In genomic region chr13:27295096-27295495, GRCh38 we compare ENCODE assay signal across 13 cellular contexts.
"Had no signal": no experiment of that assay in that cellular context is flagged by ENCODE, and none has a peak within 500 bp of the region (broad histone marks: within the 10 kb centered on the region; RNA-seq: fewer than 3 reads in every experiment).

No MANE protein-coding gene starts in this region.

- H3K27ac Mint-ChIP-seq: activated T-helper 2 cell treated with anti-CD3 and anti-CD28 coated beads, Interferon-gamma antibody, Interleukin-2, Interleukin-4, amounts not matched to agents 10 μg/mL and 5 μg/mL and 100 μg/mL, durations not matched to agents 14 hours and 24 hours and 36 hours had no signal

- H3K27ac ChIP-seq: ascending aorta, foreskin keratinocyte, heart left ventricle, SJSA1, tibial artery, uterus had no signal

- H3K4me1 ChIP-seq: foreskin keratinocyte, heart left ventricle, uterus had no signal

- H3K36me3 ChIP-seq: ascending aorta, heart left ventricle, SJSA1, tibial artery, uterus had no signal

- H3K9me3 ChIP-seq: ascending aorta, SJSA1, tibial artery, uterus had no signal

- DNase-seq: foreskin keratinocyte, heart left ventricle, left colon, midbrain, posterior cingulate gyrus, small intestine, SW 1271, tibial artery, uterus had no signal

- H3K27me3 ChIP-seq: ascending aorta, uterus had no signal

- H3K9me3 Mint-ChIP-seq: activated T-helper 2 cell treated with anti-CD3 and anti-CD28 coated beads, Interferon-gamma antibody, Interleukin-2, Interleukin-4, amounts not matched to agents 10 μg/mL and 5 μg/mL and 100 μg/mL, durations not matched to agents 14 hours and 24 hours and 36 hours had no signal

- ATAC-seq: foreskin keratinocyte, left colon had no signal

- H3K4me3 ChIP-seq: ascending aorta, heart left ventricle, lung, SJSA1, tibial artery, uterus had no signal
